ENCODE assay signal across 1 cellular context in genomic region chr5:88833371-88834107, GRCh38.
TF ChIP-seq lines count a peak whose summit lies in the region.

No MANE protein-coding gene starts in this region.

TF ChIP-seq in HepG2, 621 proteins besides CTCF, POLR2A, EP300 and RAD21:
- TF ChIP-seq, protein P1, sequence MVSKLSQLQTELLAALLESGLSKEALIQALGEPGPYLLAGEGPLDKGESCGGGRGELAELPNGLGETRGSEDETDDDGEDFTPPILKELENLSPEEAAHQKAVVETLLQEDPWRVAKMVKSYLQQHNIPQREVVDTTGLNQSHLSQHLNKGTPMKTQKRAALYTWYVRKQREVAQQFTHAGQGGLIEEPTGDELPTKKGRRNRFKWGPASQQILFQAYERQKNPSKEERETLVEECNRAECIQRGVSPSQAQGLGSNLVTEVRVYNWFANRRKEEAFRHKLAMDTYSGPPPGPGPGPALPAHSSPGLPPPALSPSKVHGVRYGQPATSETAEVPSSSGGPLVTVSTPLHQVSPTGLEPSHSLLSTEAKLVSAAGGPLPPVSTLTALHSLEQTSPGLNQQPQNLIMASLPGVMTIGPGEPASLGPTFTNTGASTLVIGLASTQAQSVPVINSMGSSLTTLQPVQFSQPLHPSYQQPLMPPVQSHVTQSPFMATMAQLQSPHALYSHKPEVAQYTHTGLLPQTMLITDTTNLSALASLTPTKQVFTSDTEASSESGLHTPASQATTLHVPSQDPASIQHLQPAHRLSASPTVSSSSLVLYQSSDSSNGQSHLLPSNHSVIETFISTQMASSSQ (IDR thresholded peaks at IDR 0.05; ENCODE audit: low read depth), result no peak
- TF ChIP-seq, protein P1 (CRISPR knock-in tag; IDR thresholded peaks at IDR 0.05; ENCODE audit: borderline replicate concordance), result no peak
- TF ChIP-seq RXRA (CRISPR knock-in tag; IDR thresholded peaks at IDR 0.05) (no peak), TOPORS (CRISPR knock-in tag; IDR thresholded peaks at IDR 0.05) (no peak), RBM39 (IDR thresholded peaks at IDR 0.05; ENCODE audit: low read depth, low read length, poor library complexity, severe bottlenecking) (no peak), EHMT2 (IDR thresholded peaks at IDR 0.05; ENCODE audit: borderline replicate concordance, low read depth, low read length) (no peak), PCBP1 (IDR thresholded peaks at IDR 0.05; ENCODE audit: borderline replicate concordance, low read depth, low read length) (no peak), EEA1 (CRISPR knock-in tag; IDR thresholded peaks at IDR 0.05; ENCODE audit: borderline replicate concordance) (no peak), ZNF263 (CRISPR knock-in tag; IDR thresholded peaks at IDR 0.05) (no peak), JUN (CRISPR knock-in tag; IDR thresholded peaks at IDR 0.05) (no peak), ZBTB8A (CRISPR knock-in tag; IDR thresholded peaks at IDR 0.05; ENCODE audit: borderline replicate concordance, low read depth) (no peak), PPARG (CRISPR knock-in tag; conservative IDR thresholded peaks at IDR 0.05) (no peak), RBFOX2 (IDR thresholded peaks at IDR 0.05; ENCODE audit: low read depth, low read length) (no peak), CEBPB (IDR thresholded peaks at IDR 0.05; ENCODE audit: borderline replicate concordance, low read depth, low read length) (no peak), EED (CRISPR knock-in tag; IDR thresholded peaks at IDR 0.05) (no peak), HDAC6 (IDR thresholded peaks at IDR 0.05; ENCODE audit: low read depth, low read length) (no peak), ISL2 (CRISPR knock-in tag; IDR thresholded peaks at IDR 0.05) (no peak), TCF7L2 (IDR thresholded peaks at IDR 0.05; ENCODE audit: low read depth, low read length) (no peak)
